ENCODE assay signal across 24 cellular contexts in genomic region chr2:21770787-21771186, GRCh38.
"Had no signal": no experiment of that assay in that cellular context is flagged by ENCODE, and none has a peak within 500 bp of the region (broad histone marks: within the 10 kb centered on the region; RNA-seq: fewer than 3 reads in every experiment).

No MANE protein-coding gene starts in this region.

- ATAC-seq: activated CD4-positive, CD25-positive, alpha-beta regulatory T cell treated with anti-CD3 and anti-CD28 coated beads, Interleukin-2, amount 50 U/mL, for 24 hours; activated CD8-positive, alpha-beta T cell treated with anti-CD3 and anti-CD28 coated beads for 36 hours; activated T-cell treated with anti-CD3 and anti-CD28 coated beads, Interleukin-2, amount 50 U/mL, for 4 hours; activated T-helper 17 cell treated with anti-CD3 and anti-CD28 coated beads, Interleukin-2, amount 50 U/mL, for 72 hours; body of pancreas; esophagus mucosa; T-helper 17 cell had no signal

- DNase-seq: activated B cell treated with CpG ODN at 0.5 μM for 24 hours; activated CD4-positive, alpha-beta T cell treated with anti-CD3 and anti-CD28 coated beads for 48 hours; activated CD4-positive, alpha-beta T cell treated with anti-CD3 and anti-CD28 coated beads, Interleukin-2, amount 50 U/mL, for 1 hour; activated CD4-positive, alpha-beta T cell treated with anti-CD3 and anti-CD28 coated beads, Interleukin-2, amount 50 U/mL, for 48 hours; activated CD8-positive, alpha-beta memory T cell treated with anti-CD3 and anti-CD28 coated beads for 24 hours; activated CD8-positive, alpha-beta T cell treated with anti-CD3 and anti-CD28 coated beads for 36 hours; activated effector memory CD4-positive, alpha-beta T cell treated with Interleukin-2 at 50 U/mL for 16 hours; activated gamma-delta T cell treated with Interleukin-2 at 50 U/mL for 16 hours; activated naive CD4-positive, alpha-beta T cell treated with anti-CD3 and anti-CD28 coated beads, Interleukin-2, amount 50 U/mL, for 16 hours; activated naive CD4-positive, alpha-beta T cell treated with Interleukin-2 at 50 U/mL for 16 hours; activated T-cell treated with anti-CD3 and anti-CD28 coated beads, Interleukin-2, amount 50 U/mL, for 4 hours; amniotic stem cell; anterior cingulate cortex; body of pancreas; caudate nucleus; colonic mucosa; effector CD8-positive, alpha-beta T cell; head of caudate nucleus; T-helper 17 cell; T1000; WERI-Rb-1 had no signal

- H3K4me3 ChIP-seq: body of pancreas, colonic mucosa had no signal
